12 cellular contexts compared by ENCODE assay signal in the genomic region with DNA sequence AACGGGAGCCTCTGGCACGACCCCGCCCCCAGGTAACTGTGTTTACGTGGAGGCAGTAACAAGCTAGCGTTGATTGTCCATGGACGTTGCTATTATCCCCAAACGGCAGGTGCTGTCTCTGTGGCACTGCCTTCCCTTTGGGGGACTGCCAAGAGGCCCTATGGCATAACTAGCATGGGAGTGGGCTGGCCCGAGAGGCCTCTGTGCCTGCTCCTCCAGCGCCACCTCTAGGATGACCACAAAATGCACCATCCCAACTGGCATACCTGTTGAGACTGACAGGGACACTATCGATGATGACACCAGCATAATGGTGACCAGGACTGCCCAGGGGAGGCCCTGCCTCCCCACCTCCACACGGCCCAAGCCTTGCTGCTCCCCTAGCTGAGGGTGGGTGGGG. TPM values are rescaled to one million over a fixed set of nuclear protein-coding genes. Genes with fewer than 3 reads are reported as not detected.
DNase-seq lines count a peak whose midpoint lies in the region; ATAC-seq and TF ChIP-seq lines count a peak whose summit lies in the region.
"Had no signal": no experiment of that assay in that cellular context is flagged by ENCODE, and none has a peak within 500 bp of the region (broad histone marks: within the 10 kb centered on the region; RNA-seq: fewer than 3 reads in every experiment).

No MANE protein-coding gene starts in this region.

- ATAC-seq in foreskin keratinocyte (no peak), sciatic nerve (no peak)
- ATAC-seq in stimulated activated effector memory CD8-positive, alpha-beta T cell treated with anti-CD3 and anti-CD28 coated beads, Interleukin-12 subunit alpha, Interleukin-12 subunit beta, amount 100 ng/mL, for 72 hours, result no peak
- ATAC-seq: left lung had no signal

- no peaks in the 10 kb centered on the region for H3K9me2 ChIP-seq in OCI-LY1 (ENCODE audit: low read depth, low read length)

- H3K9me3 ChIP-seq in OCI-LY1 (ENCODE audit: low read length), result no peaks in the 10 kb centered on the region
- no peaks in the 10 kb centered on the region for H3K9me3 ChIP-seq in MG63
- no peaks in the 10 kb centered on the region for H3K9me3 ChIP-seq in trophoblast cell (ENCODE audit: insufficient read depth, low read depth, low read length)
- H3K9me3 ChIP-seq: left lung had no signal

- no peak overlapping the region for H4K12ac ChIP-seq in trophoblast cell (ENCODE audit: low read depth, low read length)

- peak; percentile 91 for DNase-seq in COLO668 (lab: John Stamatoyannopoulos, UW; ENCODE audit: unreplicated experiment)
- DNase-seq in NCI-H1092 (lab: John Stamatoyannopoulos, UW), result peak; percentile 96
- no peak for DNase-seq in foreskin keratinocyte
- no peak for DNase-seq in MG63
- no peak for DNase-seq in stimulated activated effector memory CD8-positive, alpha-beta T cell treated with anti-CD3 and anti-CD28 coated beads, Interleukin-12 subunit alpha, Interleukin-12 subunit beta, amount 100 ng/mL, for 72 hours (ENCODE audit: low spot score in 2 of 2)
- no peak for DNase-seq in sciatic nerve (ENCODE audit: low spot score)
- no peak for DNase-seq in trophoblast cell
- DNase-seq: left lung, occipital lobe, T1000 had no signal

- no peaks in the 10 kb centered on the region for H3K79me1 ChIP-seq in trophoblast cell (ENCODE audit: low read length)

- no peaks in the 10 kb centered on the region for H4K20me1 ChIP-seq in OCI-LY1 (ENCODE audit: insufficient read depth, low read length)

- H3K27me3 ChIP-seq in OCI-LY1 (ENCODE audit: insufficient read depth, low read length) (no peaks in the 10 kb centered on the region), foreskin keratinocyte (no peaks in the 10 kb centered on the region), MG63 (no peaks in the 10 kb centered on the region), trophoblast cell (ENCODE audit: insufficient read depth, low read length) (no peaks in the 10 kb centered on the region)

- intact Hi-C loops in sciatic nerve (cut with DNase I), result loop anchor here (5.0 kb wide), 1 partner anchor 180 kb away; no protein-coding TSS in a partner anchor

- no peak overlapping the region for H4K91ac ChIP-seq in trophoblast cell (ENCODE audit: low read depth, low read length)

- no peaks in the 10 kb centered on the region for H3K4me1 Mint-ChIP-seq in stimulated activated effector memory CD8-positive, alpha-beta T cell treated with anti-CD3 and anti-CD28 coated beads, Interleukin-12 subunit alpha, Interleukin-12 subunit beta, amount 100 ng/mL, for 72 hours

- no peak overlapping the region for H2BK12ac ChIP-seq in trophoblast cell (ENCODE audit: low read length)

- H2AK5ac ChIP-seq in trophoblast cell (ENCODE audit: low read length), result no peak overlapping the region

- H3K4ac ChIP-seq in trophoblast cell (ENCODE audit: low read depth, low read length), result no peak overlapping the region

- no peak overlapping the region for H2AFZ ChIP-seq in OCI-LY1 (ENCODE audit: low read length)
- H2AFZ ChIP-seq in trophoblast cell (ENCODE audit: insufficient read depth, low read length, poor library complexity), result no peak overlapping the region

- H3K4me2 ChIP-seq in OCI-LY1 (ENCODE audit: low read length) (no peak overlapping the region), trophoblast cell (ENCODE audit: low read length) (no peak overlapping the region)

- no peak overlapping the region for H3K27ac Mint-ChIP-seq in stimulated activated effector memory CD8-positive, alpha-beta T cell treated with anti-CD3 and anti-CD28 coated beads, Interleukin-12 subunit alpha, Interleukin-12 subunit beta, amount 100 ng/mL, for 72 hours

- H3K36me3 Mint-ChIP-seq in stimulated activated effector memory CD8-positive, alpha-beta T cell treated with anti-CD3 and anti-CD28 coated beads, Interleukin-12 subunit alpha, Interleukin-12 subunit beta, amount 100 ng/mL, for 72 hours, result peaks cover 17% of the 10 kb centered on the region

- no peak overlapping the region for H4K8ac ChIP-seq in trophoblast cell (ENCODE audit: low read depth, low read length)

- H3K9me3 Mint-ChIP-seq in stimulated activated effector memory CD8-positive, alpha-beta T cell treated with anti-CD3 and anti-CD28 coated beads, Interleukin-12 subunit alpha, Interleukin-12 subunit beta, amount 100 ng/mL, for 72 hours, result no peaks in the 10 kb centered on the region

- no peak overlapping the region for H3K23ac ChIP-seq in trophoblast cell (ENCODE audit: low read length)

- no peak overlapping the region for H2BK5ac ChIP-seq in trophoblast cell (ENCODE audit: low read depth, low read length, poor library complexity)

- no peak overlapping the region for H2BK120ac ChIP-seq in trophoblast cell (ENCODE audit: insufficient read depth, low read length, poor library complexity)

- H3K18ac ChIP-seq in trophoblast cell (ENCODE audit: low read length), result no peak overlapping the region

- H3K4me3 ChIP-seq in OCI-LY1 (ENCODE audit: low read depth, low read length, poor library complexity, severe bottlenecking), result no peak overlapping the region
- H3K4me3 ChIP-seq in MG63, result no peak overlapping the region
- H3K4me3 ChIP-seq in trophoblast cell (ENCODE audit: low read depth, low read length), result no peak overlapping the region
- H3K4me3 ChIP-seq: left lung had no signal

- no CpG with 5 or more reads among the region's 11 CpGs for WGBS in trophoblast cell (ENCODE audit: extremely low coverage, insufficient coverage, insufficient read length)

- H3K36me3 ChIP-seq in OCI-LY1 (ENCODE audit: insufficient read depth, low read length) (peaks cover 16% of the 10 kb centered on the region), MG63 (no peaks in the 10 kb centered on the region), trophoblast cell (ENCODE audit: control insufficient read depth in 1 of 2, insufficient read depth in 2 of 2, low read length in 2 of 2) (peaks cover 24 to 29% of the 10 kb centered on the region in 2 experiments)

- H3K4me1 ChIP-seq in OCI-LY1 (ENCODE audit: insufficient read depth, low read length, severe bottlenecking) (peaks cover 3% of the 10 kb centered on the region), foreskin keratinocyte (no peaks in the 10 kb centered on the region), trophoblast cell (ENCODE audit: control insufficient read depth in 1 of 2, insufficient read depth in 2 of 2, low read length in 2 of 2) (no peaks in the 10 kb centered on the region)
- H3K4me1 ChIP-seq: left lung had no signal

- H3K14ac ChIP-seq in trophoblast cell (ENCODE audit: low read length), result no peak overlapping the region

- H3F3A ChIP-seq in OCI-LY1 (ENCODE audit: insufficient read depth, low read length), result no peaks in the 10 kb centered on the region

- no peaks in the 10 kb centered on the region for H3K79me2 ChIP-seq in OCI-LY1 (ENCODE audit: insufficient read depth, low read length)
- no peaks in the 10 kb centered on the region for H3K79me2 ChIP-seq in trophoblast cell (ENCODE audit: control insufficient read depth, insufficient read depth, low read length, poor library complexity)

- no peak overlapping the region for H3K27ac ChIP-seq in OCI-LY1 (ENCODE audit: low read depth, low read length, poor library complexity, severe bottlenecking)
- H3K27ac ChIP-seq in foreskin keratinocyte, result no peak overlapping the region
- no peak overlapping the region for H3K27ac ChIP-seq in trophoblast cell (ENCODE audit: low read depth, low read length)
- H3K27ac ChIP-seq: C4-2B, left lung had no signal

- no peak overlapping the region for H3K9ac ChIP-seq in OCI-LY1 (ENCODE audit: low read length)
- H3K9ac ChIP-seq in trophoblast cell (ENCODE audit: low read length), result no peak overlapping the region

- TF ChIP-seq CTCF in OCI-LY1 (IDR thresholded peaks at IDR 0.05; ENCODE audit: low read length) (peak; percentile 13; the same call in 1 of the 2 replicates), foreskin keratinocyte (conservative IDR thresholded peaks at IDR 0.05) (peak; percentile 42)

- H3K4me3 Mint-ChIP-seq in stimulated activated effector memory CD8-positive, alpha-beta T cell treated with anti-CD3 and anti-CD28 coated beads, Interleukin-12 subunit alpha, Interleukin-12 subunit beta, amount 100 ng/mL, for 72 hours, result no peak overlapping the region

RNA-seq across cellular contexts. Expression of a gene that starts 1.5 kb away (rescaled TPM):
- total RNA-seq in foreskin keratinocyte, result 0.03 and 0.04 TPM in 2 replicates
- polyA plus RNA-seq in foreskin keratinocyte, result 0.10 and 0.15 TPM in 2 replicates
- not detected in 2 replicates for total RNA-seq in MG63 (2014; rRNA removed; shearing (Covaris generic); ENCODE audit: low replicate concordance)
- total RNA-seq in sciatic nerve, result 1.1 TPM
- polyA plus RNA-seq in trophoblast cell (2013), result not detected in 2 replicates

RNA-seq across cellular contexts. Expression of a gene that starts 11.9 kb away (rescaled TPM):
- 42.9 and 47.4 TPM in 2 replicates for total RNA-seq in foreskin keratinocyte
- polyA plus RNA-seq in foreskin keratinocyte, result 57.0 and 61.4 TPM in 2 replicates
- total RNA-seq in MG63 (2014; rRNA removed; shearing (Covaris generic); ENCODE audit: low replicate concordance), result 48.7 and 75.2 TPM in 2 replicates
- 39.9 TPM for total RNA-seq in sciatic nerve
- polyA plus RNA-seq in trophoblast cell (2013), result 51.1 and 53.7 TPM in 2 replicates

RNA-seq across cellular contexts. Expression of a gene that starts 12.1 kb away (rescaled TPM):
- total RNA-seq in foreskin keratinocyte, result 242 and 269 TPM in 2 replicates
- polyA plus RNA-seq in foreskin keratinocyte, result 386 and 429 TPM in 2 replicates
- total RNA-seq in MG63 (2014; rRNA removed; shearing (Covaris generic); ENCODE audit: low replicate concordance), result 227 and 266 TPM in 2 replicates
- 110 TPM for total RNA-seq in sciatic nerve
- polyA plus RNA-seq in trophoblast cell (2013), result 386 and 412 TPM in 2 replicates

RNA-seq across cellular contexts. Expression of a gene that starts 18.3 kb away (rescaled TPM):
- total RNA-seq in foreskin keratinocyte (5.3 and 5.4 TPM in 2 replicates), sciatic nerve (73.1 TPM)
- polyA plus RNA-seq in foreskin keratinocyte, result 6.1 and 8.3 TPM in 2 replicates
- 7.5 and 7.6 TPM in 2 replicates for total RNA-seq in MG63 (2014; rRNA removed; shearing (Covaris generic); ENCODE audit: low replicate concordance)
- polyA plus RNA-seq in trophoblast cell (2013), result 0.23 and 0.33 TPM in 2 replicates

RNA-seq across cellular contexts. Expression of a gene that starts 48.0 kb away (rescaled TPM):
- total RNA-seq in foreskin keratinocyte (0.04 and 0.07 TPM in 2 replicates), sciatic nerve (36.6 TPM)
- polyA plus RNA-seq in foreskin keratinocyte, result 0.03 and 0.07 TPM in 2 replicates
- 1.5 and 5.8 TPM in 2 replicates for total RNA-seq in MG63 (2014; rRNA removed; shearing (Covaris generic); ENCODE audit: low replicate concordance)
- 0.18 and 0.29 TPM in 2 replicates for polyA plus RNA-seq in trophoblast cell (2013)

Comparison
In these comparisons a context has a peak if more than half of its experiments do, and no peak if none do; other contexts are left out.
1. DNase-seq: peak in COLO668 (single experiment) and NCI-H1092 (single experiment); none in foreskin keratinocyte (0 of 2), MG63 (single experiment), stimulated activated effector memory CD8-positive, alpha-beta T cell treated with anti-CD3 and anti-CD28 coated beads, Interleukin-12 subunit alpha, Interleukin-12 subunit beta, amount 100 ng/mL, for 72 hours (0 of 2), sciatic nerve (single experiment) and trophoblast cell (0 of 2).